In genomic region chr10:6579904-6580278, GRCh38 we compare ENCODE assay signal across 8 cellular contexts. TPM values are rescaled to one million over a fixed set of nuclear protein-coding genes. Genes with fewer than 3 reads are reported as not detected.
DNase-seq lines count a peak whose midpoint lies in the region; ATAC-seq and TF ChIP-seq lines count a peak whose summit lies in the region.

TSS of gene PRKCQ (minus strand) at chr10:6580276. CDS start at chr10:6515135, 65,141 bp downstream.

- ATAC-seq in GM18909 (IDR thresholded peaks at IDR 0.05; ENCODE audit: poor library complexity, unreplicated experiment), result peak; percentile 31
- ATAC-seq in GM19351 (IDR thresholded peaks at IDR 0.05; ENCODE audit: unreplicated experiment), result no peak

- peak within 1 kb of the TSS; percentile 47 for H3K4me3 ChIP-seq in A673 (ENCODE audit: low read depth, low read length, poor library complexity, severe bottlenecking)
- peak within 1 kb of the TSS; percentile 56 for H3K4me3 ChIP-seq in astrocyte of the cerebellum (ENCODE audit: low read depth, low read length)
- peak within 1 kb of the TSS; percentile 71 for H3K4me3 ChIP-seq in kidney epithelial cell (ENCODE audit: low read depth, low read length)

- H3K36me3 ChIP-seq in A673 (ENCODE audit: insufficient read depth, low read length, poor library complexity, severe bottlenecking) (no peaks in the 10 kb centered on the region), kidney epithelial cell (ENCODE audit: control insufficient read depth, insufficient read depth, low read length) (no peaks in the 10 kb centered on the region)

- BruUV-seq in A673 (replicated peaks; lab: Mats Ljungman, UMichigan), result no TSS peak

- H3K4me1 ChIP-seq in A673 (ENCODE audit: insufficient read depth, low read length, poor library complexity, severe bottlenecking), result peaks cover 5% of the 10 kb centered on the region

- in situ Hi-C loops in astrocyte of the cerebellum (cut with HindIII; ENCODE audit: low sequenced_read_pairs), result no loop called here

- POLR2A ChIA-PET in A673 (lab: Charles Lee; ENCODE audit: low non-redundant PET), result no interaction called here

- intact Hi-C loops in A673 (cut with micrococcal nuclease; ENCODE audit: unreplicated experiment), result loop anchor here (5.0 to 10.0 kb wide), 3 partner anchors 87 to 1845 kb away; no protein-coding TSS in a partner anchor

- H3K27me3 ChIP-seq in A673 (replicated peaks; ENCODE audit: insufficient read depth, low read depth, low read length, poor library complexity) (peaks cover 97% of the 10 kb centered on the region), kidney epithelial cell (ENCODE audit: control insufficient read depth, insufficient read depth, low read length) (no peaks in the 10 kb centered on the region)

- CTCF ChIA-PET in A673 (lab: Charles Lee), result no interaction called here

- peak; percentile 18 for DNase-seq in A673 (ENCODE audit: low spot score)
- DNase-seq in HK-2 (ENCODE audit: unreplicated experiment), result peak; percentile 47
- no peak for DNase-seq in astrocyte of the cerebellum (ENCODE audit: low read depth)
- no peak for DNase-seq in kidney epithelial cell (ENCODE audit: low read depth)
- peak in 14 of 49 donors; percentile 29 to 78 (median 60) for DNase-seq in substantia nigra (lab: John Stamatoyannopoulos, UW)
- no peak for DNase-seq in inferior parietal cortex (ENCODE audit: extremely low spot score)

- no peak for TF ChIP-seq CTCF in A673 (conservative IDR thresholded peaks at IDR 0.05; ENCODE audit: low read depth, low read length)
- TF ChIP-seq CTCF in astrocyte of the cerebellum (IDR thresholded peaks at IDR 0.05; ENCODE audit: low read depth, low read length, missing control alignments), result no peak
- no peak for TF ChIP-seq CTCF in kidney epithelial cell (IDR thresholded peaks at IDR 0.05; ENCODE audit: insufficient read depth, low read length, poor library complexity, severe bottlenecking)

- H3K27ac ChIP-seq in A673 (ENCODE audit: low read depth, low read length, poor library complexity, severe bottlenecking) (no peak within 1 kb of the TSS), substantia nigra (ENCODE audit: low read depth, low read length, poor library complexity, severe bottlenecking) (peak within 1 kb of the TSS; percentile 91)

- peaks cover 3% of the 10 kb centered on the region for H3K9me3 ChIP-seq in A673 (ENCODE audit: low read depth, low read length, poor library complexity, severe bottlenecking)

RNA-seq across cellular contexts. Expression of gene PRKCQ, which starts in this region (rescaled TPM):
- total RNA-seq in A673 (2021) (not detected in 2 replicates), kidney epithelial cell (7.7 and 8.1 TPM in 2 replicates)

Comparison
In these comparisons a context has a peak if more than half of its experiments do, and no peak if none do; other contexts are left out.
1. Peak in DNase-seq and H3K4me3 ChIP-seq in A673; RNA of the gene not detected or under 1 TPM.